Comparison of ENCODE assay signal across 8 cellular contexts in genomic region chr16:610513-611381, GRCh38. TPM values are rescaled to one million over a fixed set of nuclear protein-coding genes. Genes with fewer than 3 reads are reported as not detected.
DNase-seq lines count a peak whose midpoint lies in the region; ATAC-seq and TF ChIP-seq lines count a peak whose summit lies in the region.

No MANE protein-coding gene starts in this region.

- DNase-seq in DMS153 (lab: John Stamatoyannopoulos, UW) (peak; percentile 21), DMS153 treated with DMSO at 0.1 percent for 48 hours (lab: John Stamatoyannopoulos, UW; ENCODE audit: unreplicated experiment) (no peak), mesothelial cell of epicardium (ENCODE audit: low spot score in 2 of 2, unreplicated experiment in 2 of 2) (no peak), LoVo (ENCODE audit: low spot score) (no peak)
- DNase-seq in activated CD4-positive, CD25-positive, alpha-beta regulatory T cell treated with anti-CD3 and anti-CD28 coated beads, Interleukin-2, amount 50 U/mL, for 72 hours: peak; percentile 61
- DNase-seq in stimulated activated naive CD4-positive, alpha-beta T cell treated with Interleukin-2 at 50 U/mL for 16 hours (lab: John Stamatoyannopoulos, UW): peak; percentile 53

- TF ChIP-seq CTCF in mesothelial cell of epicardium (IDR thresholded peaks at IDR 0.05; ENCODE audit: unreplicated experiment): peak; percentile 25

- no peak for ATAC-seq in GM18867 (IDR thresholded peaks at IDR 0.05; ENCODE audit: unreplicated experiment)

- no peak overlapping the region for H3K27ac Mint-ChIP-seq in mesothelial cell of epicardium

- H3K9me3 Mint-ChIP-seq in mesothelial cell of epicardium: no peaks in the 10 kb centered on the region

- H3K27ac ChIP-seq in cingulate gyrus (ENCODE audit: low read depth, low read length): peak overlapping the region; percentile 29

- H3K36me3 Mint-ChIP-seq in mesothelial cell of epicardium: peaks cover 17% of the 10 kb centered on the region

- H3K27me3 Mint-ChIP-seq in mesothelial cell of epicardium (ENCODE audit: low read depth): no peaks in the 10 kb centered on the region

- no peak overlapping the region for H3K4me3 Mint-ChIP-seq in mesothelial cell of epicardium

- H3K4me1 Mint-ChIP-seq in mesothelial cell of epicardium: peaks cover 2% of the 10 kb centered on the region

RNA-seq across cellular contexts. Expression of gene WFIKKN1, which starts 20.0 kb away (rescaled TPM):
- 0.47 to 0.94 TPM (median 0.84 TPM) in 3 replicates for total RNA-seq in mesothelial cell of epicardium

RNA-seq across cellular contexts. Expression of gene RAB40C, which starts 20.9 kb away (rescaled TPM):
- 23.2 to 26.2 TPM (median 25.5 TPM) in 3 replicates for total RNA-seq in mesothelial cell of epicardium

RNA-seq across cellular contexts. Expression of gene METTL26, which starts 25.4 kb away (rescaled TPM):
- 72.1 to 74.0 TPM (median 73.2 TPM) in 3 replicates for total RNA-seq in mesothelial cell of epicardium

RNA-seq across cellular contexts. Expression of gene MCRIP2, which starts 30.9 kb away (rescaled TPM):
- 20.5 to 24.6 TPM (median 21.7 TPM) in 3 replicates for total RNA-seq in mesothelial cell of epicardium

RNA-seq across cellular contexts. Expression of gene WDR90, which starts 38.4 kb away (rescaled TPM):
- total RNA-seq in mesothelial cell of epicardium: 75.9 to 86.9 TPM (median 77.2 TPM) in 3 replicates

Comparison
In these comparisons a context has a peak if more than half of its experiments do, and no peak if none do; other contexts are left out.
1. DNase-seq: peak in DMS153 (single experiment), activated CD4-positive, CD25-positive, alpha-beta regulatory T cell treated with anti-CD3 and anti-CD28 coated beads, Interleukin-2, amount 50 U/mL, for 72 hours (single experiment) and stimulated activated naive CD4-positive, alpha-beta T cell treated with Interleukin-2 at 50 U/mL for 16 hours (single experiment); none in DMS153 treated with DMSO at 0.1 percent for 48 hours (single experiment), mesothelial cell of epicardium (0 of 2) and LoVo (single experiment).